In the genomic region with DNA sequence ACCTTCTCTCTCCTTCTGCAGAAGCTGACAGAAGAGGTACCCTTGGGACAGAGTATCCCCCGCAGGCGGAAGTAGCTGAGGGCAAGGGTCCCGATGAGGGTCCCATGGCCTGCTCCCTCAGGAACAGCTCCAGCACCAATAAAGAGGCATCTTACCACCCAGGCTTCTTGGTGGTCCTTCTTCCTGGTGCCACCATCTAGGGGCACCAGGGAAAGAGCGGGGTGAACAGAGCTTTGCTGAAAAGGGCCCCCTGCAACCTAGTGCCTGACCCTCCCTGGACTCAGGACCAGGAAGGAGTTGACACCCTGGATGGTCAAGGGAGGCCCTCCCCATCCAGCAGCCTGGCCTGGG, we compare ENCODE assay signal across 1 cellular context.
TF ChIP-seq lines count a peak whose summit lies in the region.

No MANE protein-coding gene starts in this region.

TF ChIP-seq in A549, 52 proteins besides CTCF, POLR2A, EP300 and RAD21 (continued from another document):
- TF ChIP-seq, protein P1, sequence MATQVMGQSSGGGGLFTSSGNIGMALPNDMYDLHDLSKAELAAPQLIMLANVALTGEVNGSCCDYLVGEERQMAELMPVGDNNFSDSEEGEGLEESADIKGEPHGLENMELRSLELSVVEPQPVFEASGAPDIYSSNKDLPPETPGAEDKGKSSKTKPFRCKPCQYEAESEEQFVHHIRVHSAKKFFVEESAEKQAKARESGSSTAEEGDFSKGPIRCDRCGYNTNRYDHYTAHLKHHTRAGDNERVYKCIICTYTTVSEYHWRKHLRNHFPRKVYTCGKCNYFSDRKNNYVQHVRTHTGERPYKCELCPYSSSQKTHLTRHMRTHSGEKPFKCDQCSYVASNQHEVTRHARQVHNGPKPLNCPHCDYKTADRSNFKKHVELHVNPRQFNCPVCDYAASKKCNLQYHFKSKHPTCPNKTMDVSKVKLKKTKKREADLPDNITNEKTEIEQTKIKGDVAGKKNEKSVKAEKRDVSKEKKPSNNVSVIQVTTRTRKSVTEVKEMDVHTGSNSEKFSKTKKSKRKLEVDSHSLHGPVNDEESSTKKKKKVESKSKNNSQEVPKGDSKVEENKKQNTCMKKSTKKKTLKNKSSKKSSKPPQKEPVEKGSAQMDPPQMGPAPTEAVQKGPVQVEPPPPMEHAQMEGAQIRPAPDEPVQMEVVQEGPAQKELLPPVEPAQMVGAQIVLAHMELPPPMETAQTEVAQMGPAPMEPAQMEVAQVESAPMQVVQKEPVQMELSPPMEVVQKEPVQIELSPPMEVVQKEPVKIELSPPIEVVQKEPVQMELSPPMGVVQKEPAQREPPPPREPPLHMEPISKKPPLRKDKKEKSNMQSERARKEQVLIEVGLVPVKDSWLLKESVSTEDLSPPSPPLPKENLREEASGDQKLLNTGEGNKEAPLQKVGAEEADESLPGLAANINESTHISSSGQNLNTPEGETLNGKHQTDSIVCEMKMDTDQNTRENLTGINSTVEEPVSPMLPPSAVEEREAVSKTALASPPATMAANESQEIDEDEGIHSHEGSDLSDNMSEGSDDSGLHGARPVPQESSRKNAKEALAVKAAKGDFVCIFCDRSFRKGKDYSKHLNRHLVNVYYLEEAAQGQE (IDR thresholded peaks at IDR 0.05) = no peak
- TF ChIP-seq MAZ (IDR thresholded peaks at IDR 0.05; ENCODE audit: borderline replicate concordance, low read depth, low read length) (no peak), ZFP36 (IDR thresholded peaks at IDR 0.05; ENCODE audit: borderline replicate concordance, partially characterized antibody) (no peak), HOXA7 (CRISPR knock-in tag; IDR thresholded peaks at IDR 0.05) (no peak), BHLHE40 (IDR thresholded peaks at IDR 0.05; ENCODE audit: low read depth, low read length) (no peak), FOSL2 (IDR thresholded peaks at IDR 0.05) (no peak), FOSL2 (CRISPR knock-in tag; IDR thresholded peaks at IDR 0.05) (no peak), ZC3H11A (IDR thresholded peaks at IDR 0.05) (no peak), FOXS1 (CRISPR knock-in tag; IDR thresholded peaks at IDR 0.05) (no peak), BCL3 (IDR thresholded peaks at IDR 0.05) (no peak), NPAS2 (CRISPR knock-in tag; IDR thresholded peaks at IDR 0.05; ENCODE audit: borderline replicate concordance) (no peak), HOXB13 (CRISPR knock-in tag; IDR thresholded peaks at IDR 0.05; ENCODE audit: low read depth) (no peak), CBX8 (IDR thresholded peaks at IDR 0.05) (no peak), RCOR1 (IDR thresholded peaks at IDR 0.05; ENCODE audit: low read depth, low read length) (no peak), TP53 (CRISPR knock-in tag; IDR thresholded peaks at IDR 0.05) (no peak), JUN (IDR thresholded peaks at IDR 0.05) (no peak)
- TF ChIP-seq, protein P2, sequence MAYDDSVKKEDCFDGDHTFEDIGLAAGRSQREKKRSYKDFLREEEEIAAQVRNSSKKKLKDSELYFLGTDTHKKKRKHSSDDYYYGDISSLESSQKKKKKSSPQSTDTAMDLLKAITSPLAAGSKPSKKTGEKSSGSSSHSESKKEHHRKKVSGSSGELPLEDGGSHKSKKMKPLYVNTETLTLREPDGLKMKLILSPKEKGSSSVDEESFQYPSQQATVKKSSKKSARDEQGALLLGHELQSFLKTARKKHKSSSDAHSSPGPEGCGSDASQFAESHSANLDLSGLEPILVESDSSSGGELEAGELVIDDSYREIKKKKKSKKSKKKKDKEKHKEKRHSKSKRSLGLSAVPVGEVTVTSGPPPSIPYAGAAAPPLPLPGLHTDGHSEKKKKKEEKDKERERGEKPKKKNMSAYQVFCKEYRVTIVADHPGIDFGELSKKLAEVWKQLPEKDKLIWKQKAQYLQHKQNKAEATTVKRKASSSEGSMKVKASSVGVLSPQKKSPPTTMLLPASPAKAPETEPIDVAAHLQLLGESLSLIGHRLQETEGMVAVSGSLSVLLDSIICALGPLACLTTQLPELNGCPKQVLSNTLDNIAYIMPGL (CRISPR knock-in tag; IDR thresholded peaks at IDR 0.05; ENCODE audit: borderline replicate concordance) = no peak
